ENCODE assay signal across 23 cellular contexts in the genomic region with DNA sequence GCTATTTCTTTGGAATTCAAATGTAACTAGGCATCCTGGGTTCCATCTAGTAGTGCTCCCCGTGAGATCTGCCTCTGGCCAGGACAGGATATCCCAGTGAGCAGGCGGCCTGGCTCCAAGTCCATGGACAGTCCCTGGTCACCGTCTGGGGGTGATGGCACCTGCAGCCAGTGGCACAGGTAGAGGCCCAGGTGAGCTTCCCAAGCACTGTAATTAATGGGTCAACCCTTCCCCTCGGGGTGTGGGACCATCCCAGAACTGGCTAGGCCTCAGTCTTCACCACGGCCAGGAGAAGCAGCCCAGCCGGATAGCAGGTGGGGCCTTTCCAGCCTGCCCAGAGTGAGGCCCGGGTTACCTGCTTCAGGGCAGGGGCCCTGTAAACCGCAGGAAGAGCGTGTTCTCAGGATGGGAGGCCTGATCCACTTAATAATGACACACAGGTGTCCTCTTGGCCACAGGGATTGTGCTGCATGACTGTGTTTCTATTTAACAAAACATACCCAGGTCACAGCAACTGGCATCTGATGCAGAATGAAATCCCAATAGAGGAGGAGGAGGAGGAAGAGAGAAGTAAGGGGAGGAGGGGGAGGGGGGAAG. TPM values are rescaled to one million over a fixed set of nuclear protein-coding genes. Genes with fewer than 3 reads are reported as not detected.
DNase-seq lines count a peak whose midpoint lies in the region; ATAC-seq and TF ChIP-seq lines count a peak whose summit lies in the region.
"Had no signal": no experiment of that assay in that cellular context is flagged by ENCODE, and none has a peak within 500 bp of the region (broad histone marks: within the 10 kb centered on the region; RNA-seq: fewer than 3 reads in every experiment).

No MANE protein-coding gene starts in this region.

- no peaks in the 10 kb centered on the region for H3K79me2 ChIP-seq in mammary epithelial cell (ENCODE audit: insufficient read depth, low read length)

- H3K9me3 ChIP-seq in breast epithelium (no peaks in the 10 kb centered on the region), mammary epithelial cell (replicated peaks; ENCODE audit: insufficient read depth, low read length) (no peaks in the 10 kb centered on the region), lower lobe of right lung (no peaks in the 10 kb centered on the region), upper lobe of right lung (no peaks in the 10 kb centered on the region), adrenal gland (replicated peaks in 1 of 3) (no peaks in the 10 kb centered on the region)
- H3K9me3 ChIP-seq: BE2C, MG63 had no signal

- H3K36me3 ChIP-seq in breast epithelium (no peaks in the 10 kb centered on the region), mammary epithelial cell (ENCODE audit: insufficient read depth, low read length) (no peaks in the 10 kb centered on the region), lower lobe of right lung (no peaks in the 10 kb centered on the region), upper lobe of right lung (no peaks in the 10 kb centered on the region), adrenal gland (replicated peaks in 1 of 2) (no peaks in the 10 kb centered on the region)
- H3K36me3 ChIP-seq: BE2C, cardiac muscle cell, MG63 had no signal

- no TSS peak for BruUV-seq in mammary epithelial cell (replicated peaks; lab: Mats Ljungman, UMichigan)

- no peaks in the 10 kb centered on the region for H3K9me3 Mint-ChIP-seq in WTC11
- H3K9me3 Mint-ChIP-seq: activated B cell treated with CpG ODN at 0.5 μM for 24 hours; activated CD8-positive, alpha-beta T cell treated with anti-CD3 and anti-CD28 coated beads for 36 hours; natural killer cell; T-helper 2 cell treated with Interferon-gamma antibody and Interleukin-4, amounts not matched to agents 5 μg/mL and 100 μg/mL, for 36 hours had no signal

- DNase-seq in breast epithelium (ENCODE audit: low spot score in 2 of 2) (no peak), mammary epithelial cell (no peak), WTC11 (ENCODE audit: low spot score) (no peak), lower lobe of right lung (peak; percentile 26), upper lobe of right lung (no peak), T-helper 9 cell (no peak), adrenal gland (no peak)
- no peak for DNase-seq in NK-92 treated with Interleukin-12 subunit alpha and Interleukin-12 subunit beta, amount 100 ng/mL, for 24 hours (lab: John Stamatoyannopoulos, UW)
- DNase-seq: activated B cell treated with CpG ODN at 0.5 μM for 24 hours; activated CD8-positive, alpha-beta T cell treated with anti-CD3 and anti-CD28 coated beads for 36 hours; activated naive CD4-positive, alpha-beta T cell; activated T-cell treated with anti-CD3 and anti-CD28 coated beads, Interleukin-2, amount 50 U/mL, for 1 hour; amniotic stem cell; BE2C; hypothalamus; natural killer cell; NCI-H1694 treated with DMSO at 0.1 percent for 48 hours; NCI-H446; stimulated activated CD4-positive, alpha-beta T cell treated with anti-CD3 and anti-CD28 coated beads, Interleukin-4, amount 100 ng/mL, for 4 hours had no signal

- H2AFZ ChIP-seq in mammary epithelial cell (ENCODE audit: low read depth, low read length), result no peak overlapping the region

- H3K4me3 ChIP-seq in breast epithelium (no peak overlapping the region), mammary epithelial cell (replicated peaks in 1 of 3; ENCODE audit: insufficient read depth in 1 of 3, low read depth in 2 of 3, low read length in 3 of 3) (no peak overlapping the region), lower lobe of right lung (no peak overlapping the region), upper lobe of right lung (no peak overlapping the region), adrenal gland (no peak overlapping the region)
- H3K4me3 ChIP-seq: cardiac muscle cell, MG63, SK-N-MC had no signal

- TF ChIP-seq CTCF in breast epithelium (IDR thresholded peaks at IDR 0.05), result no peak
- no peak for TF ChIP-seq CTCF in mammary epithelial cell (conservative IDR thresholded peaks at IDR 0.05 in 1 of 2, IDR thresholded peaks at IDR 0.05 in 1 of 2; ENCODE audit: extremely low read depth in 1 of 2, insufficient read depth in 1 of 2, low read depth in 1 of 2, low read length in 2 of 2)
- no peak for TF ChIP-seq CTCF in WTC11 (IDR thresholded peaks at IDR 0.05)
- no peak for TF ChIP-seq CTCF in lower lobe of right lung (IDR thresholded peaks at IDR 0.05)
- no peak for TF ChIP-seq CTCF in upper lobe of right lung (IDR thresholded peaks at IDR 0.05)
- TF ChIP-seq CTCF in adrenal gland (IDR thresholded peaks at IDR 0.05), result no peak

- H3K27me3 Mint-ChIP-seq in WTC11 (ENCODE audit: low read depth), result no peaks in the 10 kb centered on the region
- H3K27me3 Mint-ChIP-seq: activated CD8-positive, alpha-beta T cell treated with anti-CD3 and anti-CD28 coated beads for 36 hours had no signal

- H4K20me1 ChIP-seq in mammary epithelial cell (ENCODE audit: insufficient read depth, low read length), result no peaks in the 10 kb centered on the region

- no peak for TF ChIP-seq POLR2A in breast epithelium (IDR thresholded peaks at IDR 0.05)
- no peak for TF ChIP-seq POLR2A in adrenal gland (IDR thresholded peaks at IDR 0.05)

- peak overlapping the region; percentile 85 to 88 for H3K27ac ChIP-seq in breast epithelium
- no peak overlapping the region for H3K27ac ChIP-seq in mammary epithelial cell (ENCODE audit: insufficient read depth, low read depth, low read length)
- H3K27ac ChIP-seq in lower lobe of right lung, result peak overlapping the region; percentile 62
- H3K27ac ChIP-seq in upper lobe of right lung, result peak overlapping the region; percentile 66
- peak overlapping the region in 1 of 5 donors; percentile 7 for H3K27ac ChIP-seq in adrenal gland
- H3K27ac ChIP-seq: cardiac muscle cell, SK-N-MC had no signal

- no peak overlapping the region for H3K4me3 Mint-ChIP-seq in WTC11
- H3K4me3 Mint-ChIP-seq: activated B cell treated with CpG ODN at 0.5 μM for 24 hours; activated CD8-positive, alpha-beta T cell treated with anti-CD3 and anti-CD28 coated beads for 36 hours; natural killer cell; T-helper 2 cell treated with Interferon-gamma antibody and Interleukin-4, amounts not matched to agents 5 μg/mL and 100 μg/mL, for 36 hours had no signal

- intact Hi-C loops in breast epithelium (cut with DNase I; ENCODE audit: low total_unique reads) (no loop called here), mammary epithelial cell (cut with micrococcal nuclease) (no loop called here), lower lobe of right lung (cut with DNase I) (no loop called here), upper lobe of right lung (cut with DNase I) (no loop called here), adrenal gland (cut with DNase I) (no loop called here)

- H3K36me3 Mint-ChIP-seq in WTC11, result no peaks in the 10 kb centered on the region
- H3K36me3 Mint-ChIP-seq: natural killer cell had no signal

- H3K4me2 ChIP-seq in mammary epithelial cell (ENCODE audit: insufficient read depth, low read depth, low read length), result no peak overlapping the region

- dilution Hi-C loops in mammary epithelial cell (cut with HindIII; ENCODE audit: low sequenced_read_pairs), result no loop called here

- in situ Hi-C loops in mammary epithelial cell (cut with MboI; ENCODE audit: low sequenced_read_pairs in 2 of 2), result no loop called here

- ATAC-seq in WTC11, result no peak
- ATAC-seq in lower lobe of right lung, result no peak
- no peak for ATAC-seq in upper lobe of right lung
- ATAC-seq: activated CD8-positive, alpha-beta T cell treated with anti-CD3 and anti-CD28 coated beads for 36 hours; natural killer cell had no signal

- POLR2A ChIA-PET in WTC11 (lab: Charles Lee), result interaction anchor here (1.3 kb wide), 1 partner anchor 9 kb away, joined by 4 read pairs; the partner anchor contains the start of gene LITAF

- CTCF ChIA-PET in mammary epithelial cell (lab: Charles Lee; ENCODE audit: low non-redundant PET), result no interaction called here
- CTCF ChIA-PET in WTC11 (lab: Charles Lee), result interaction anchor here (1.2 kb wide), 1 partner anchor 64 kb away, joined by 4 read pairs; no protein-coding TSS in a partner anchor

- no peak overlapping the region for H3K9ac ChIP-seq in mammary epithelial cell (ENCODE audit: insufficient read depth, low read length)

- peaks cover 39% of the 10 kb centered on the region for H3K4me1 Mint-ChIP-seq in WTC11

- H3K4me1 ChIP-seq in breast epithelium (peaks cover 0 to 9% of the 10 kb centered on the region in 2 donors), mammary epithelial cell (ENCODE audit: insufficient read depth, low read length) (peaks cover 7% of the 10 kb centered on the region), lower lobe of right lung (peaks cover 25% of the 10 kb centered on the region), upper lobe of right lung (peaks cover 16% of the 10 kb centered on the region), adrenal gland (replicated peaks in 1 of 2) (peaks cover 0 to 10% of the 10 kb centered on the region in 2 donors)
- H3K4me1 ChIP-seq: BE2C had no signal

- WGBS in mammary epithelial cell (ENCODE audit: low coverage, missing lambda C conversion rate), result 77% methylated on average over 9 of the region's 9 CpGs
- 85 to 100% (median 88%) methylated on average over 2 to 9 of the region's 9 CpGs for WGBS in adrenal gland, 4 donors

- H3K27ac Mint-ChIP-seq in WTC11, result peak overlapping the region; percentile 36; the same call in 1 of the 2 replicates
- H3K27ac Mint-ChIP-seq: activated B cell treated with CpG ODN at 0.5 μM for 24 hours; activated CD8-positive, alpha-beta T cell treated with anti-CD3 and anti-CD28 coated beads for 36 hours; natural killer cell; T-helper 2 cell treated with Interferon-gamma antibody and Interleukin-4, amounts not matched to agents 5 μg/mL and 100 μg/mL, for 36 hours had no signal

- no peaks in the 10 kb centered on the region for H3K27me3 ChIP-seq in breast epithelium
- H3K27me3 ChIP-seq in mammary epithelial cell (ENCODE audit: insufficient read depth, low read length), result no peaks in the 10 kb centered on the region
- no peaks in the 10 kb centered on the region for H3K27me3 ChIP-seq in lower lobe of right lung (ENCODE audit: low read depth)
- no peaks in the 10 kb centered on the region for H3K27me3 ChIP-seq in upper lobe of right lung
- no peaks in the 10 kb centered on the region for H3K27me3 ChIP-seq in adrenal gland
- H3K27me3 ChIP-seq: BE2C, cardiac muscle cell, MG63 had no signal

TF ChIP-seq in WTC11, 78 proteins besides CTCF, POLR2A, EP300 and RAD21 (continues in another document):
- no peak for TF ChIP-seq FOXJ3 (CRISPR knock-in tag; IDR thresholded peaks at IDR 0.05; ENCODE audit: borderline replicate concordance)
- TF ChIP-seq, protein P1, sequence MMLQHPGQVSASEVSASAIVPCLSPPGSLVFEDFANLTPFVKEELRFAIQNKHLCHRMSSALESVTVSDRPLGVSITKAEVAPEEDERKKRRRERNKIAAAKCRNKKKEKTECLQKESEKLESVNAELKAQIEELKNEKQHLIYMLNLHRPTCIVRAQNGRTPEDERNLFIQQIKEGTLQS (CRISPR knock-in tag; conservative IDR thresholded peaks at IDR 0.05), result no peak
- TF ChIP-seq ZNF219 (CRISPR knock-in tag; IDR thresholded peaks at IDR 0.05; ENCODE audit: borderline replicate concordance), result no peak

RNA-seq across cellular contexts. Expression of gene LITAF, which starts 9.3 kb away (rescaled TPM):
- total RNA-seq in breast epithelium, result 100 to 1,000 TPM in 1 of 3 donors, 10 to 100 TPM in 2; 50.6 to 109 (median 59.0) TPM
- total RNA-seq in mammary epithelial cell, result 100 to 1,000 TPM; 128 to 197 TPM
- 180 TPM for polyA plus RNA-seq in mammary epithelial cell
- 276 TPM for polyA minus RNA-seq in mammary epithelial cell
- 72.4 to 77.7 TPM (median 73.0 TPM) in 3 replicates for total RNA-seq in WTC11 (2021)
- total RNA-seq in lower lobe of right lung, result 281 TPM
- 242 TPM for total RNA-seq in upper lobe of right lung
- 10 to 100 TPM; 35.1 to 83.2 (median 60.7) TPM for total RNA-seq in adrenal gland
- polyA plus RNA-seq in adrenal gland, result 10 to 100 TPM; 23.1 to 75.5 (median 35.2) TPM
